ENCODE assay signal across 8 cellular contexts in the genomic region with DNA sequence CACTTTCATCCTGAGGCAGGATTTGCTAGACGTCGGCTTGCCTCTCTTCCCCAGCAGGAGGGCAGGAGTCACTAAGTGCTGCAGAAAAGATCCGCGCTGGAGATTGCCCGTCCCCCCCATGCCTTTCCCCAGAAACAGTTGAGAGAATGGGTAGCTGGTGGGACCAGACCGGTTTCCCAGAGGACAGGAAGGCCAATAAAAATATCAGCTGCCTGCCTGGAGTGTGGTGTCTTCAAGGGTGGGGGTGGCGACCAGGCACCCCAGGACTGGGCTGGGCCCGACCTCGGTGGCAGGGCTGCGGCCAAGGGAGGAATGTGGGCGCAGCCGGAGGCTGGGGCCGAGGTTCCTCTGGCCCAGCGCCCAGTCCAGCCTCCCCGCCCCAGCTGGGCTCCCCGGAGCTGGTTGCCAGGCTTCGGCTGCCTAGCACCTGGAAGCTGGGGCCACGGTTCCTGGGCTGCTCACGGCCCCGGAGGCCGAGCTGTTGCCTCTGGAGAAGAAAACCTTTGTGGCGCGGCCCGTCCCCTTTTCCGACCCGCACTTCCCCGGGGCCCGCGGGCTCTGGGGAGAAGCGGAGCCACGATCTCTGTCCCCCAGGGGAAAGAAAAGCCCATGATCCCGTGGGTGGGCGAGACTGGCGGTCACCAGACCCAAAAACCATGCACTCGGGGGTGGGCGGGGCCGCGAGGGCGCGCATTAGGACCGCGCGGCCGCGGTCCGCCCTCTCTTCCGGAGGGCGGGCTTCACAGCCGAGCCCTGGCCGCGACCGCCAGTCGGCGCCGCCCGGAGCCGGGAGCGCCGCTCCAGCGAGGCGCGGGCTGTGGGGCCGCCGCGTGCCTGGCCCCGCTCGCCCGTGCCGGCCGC. TPM values are rescaled to one million over a fixed set of nuclear protein-coding genes. Genes with fewer than 3 reads are reported as not detected.
A peak's percentile ranks its signal among the peaks of the same experiment; 100 is the strongest.
DNase-seq lines count a peak whose midpoint lies in the region; ATAC-seq, FAIRE-seq and TF ChIP-seq lines count a peak whose summit lies in the region.

A gene with protein sequence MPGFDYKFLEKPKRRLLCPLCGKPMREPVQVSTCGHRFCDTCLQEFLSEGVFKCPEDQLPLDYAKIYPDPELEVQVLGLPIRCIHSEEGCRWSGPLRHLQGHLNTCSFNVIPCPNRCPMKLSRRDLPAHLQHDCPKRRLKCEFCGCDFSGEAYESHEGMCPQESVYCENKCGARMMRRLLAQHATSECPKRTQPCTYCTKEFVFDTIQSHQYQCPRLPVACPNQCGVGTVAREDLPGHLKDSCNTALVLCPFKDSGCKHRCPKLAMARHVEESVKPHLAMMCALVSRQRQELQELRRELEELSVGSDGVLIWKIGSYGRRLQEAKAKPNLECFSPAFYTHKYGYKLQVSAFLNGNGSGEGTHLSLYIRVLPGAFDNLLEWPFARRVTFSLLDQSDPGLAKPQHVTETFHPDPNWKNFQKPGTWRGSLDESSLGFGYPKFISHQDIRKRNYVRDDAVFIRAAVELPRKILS (plus strand): TSS at position 769 of the 861 bp plus-strand sequence. CDS start 102 bp downstream, outside the sequence.

- RAD21 ChIA-PET in GM12878 (lab: Charles Lee; ENCODE audit: unreplicated experiment), result interaction anchor here (1.0 to 17.4 kb wide), 2 partner anchors 17 to 24 kb away, joined by 4 to 375 read pairs; partner anchors contain the start of genes NEK8, RPL23A and TLCD1

- SMC1A ChIA-PET in GM12878 (lab: Charles Lee; ENCODE audit: uncharacterized antibody, unreplicated experiment), result interaction anchor here (1.5 to 17.8 kb wide), 3 partner anchors 15 to 24 kb away, joined by 4 to 326 read pairs (median 5); partner anchors contain the start of genes NEK8, RPL23A and TLCD1

- peak; percentile 17 to 53; a peak in 1 of 4 replicates for TF ChIP-seq EP300 in GM12878 (IDR thresholded peaks at IDR 0.05; ENCODE audit: borderline replicate concordance in 1 of 2, control insufficient read depth in 1 of 2, low read depth in 2 of 2, low read length in 2 of 2)

- peak within 1 kb of the TSS; percentile 96 for H3K27ac ChIP-seq in GM12878 (ENCODE audit: control insufficient read depth, insufficient read depth)

- CTCF ChIA-PET in GM12878 (lab: Yijun Ruan, JAX), result interaction anchor here (0.7 to 7.4 kb wide), 3 partner anchors 13 to 20 kb away, joined by 3 to 95 read pairs (median 4); partner anchors contain the start of genes NEK8 and TLCD1

- 2% methylated on average over 64 of the region's 70 CpGs for WGBS in GM12878 (ENCODE audit: insufficient coverage, insufficient replicate concordance, low lambda C conversion rate, missing lambda C conversion rate)

- H3K79me2 ChIP-seq in GM12878 (ENCODE audit: control insufficient read depth, insufficient read depth, low read length), result peaks cover 73% of the 10 kb centered on the region

- peak within 1 kb of the TSS; percentile 85 for H3K4me2 ChIP-seq in GM12878 (ENCODE audit: control insufficient read depth, insufficient read depth)

- H3K27me3 ChIP-seq in GM12878 (replicated peaks in 1 of 2; ENCODE audit: control insufficient read depth in 2 of 2, insufficient read depth in 2 of 2, low read length in 1 of 2), result no peaks in the 10 kb centered on the region

- no peak for FAIRE-seq in GM12878 (lab: Jason Lieb, UNC)

- TF ChIP-seq POLR2A in GM15510 (IDR thresholded peaks at IDR 0.05; ENCODE audit: borderline replicate concordance, extremely low read depth, insufficient read length) (peak; percentile 99), GM12878 (IDR thresholded peaks at IDR 0.05; ENCODE audit: low read depth, low read length) (peak; percentile 97)

- H3K9ac ChIP-seq in GM12878 (ENCODE audit: control insufficient read depth, insufficient read depth, low read length), result peak within 1 kb of the TSS; percentile 98

- ATAC-seq in HG02884 (IDR thresholded peaks at IDR 0.05; ENCODE audit: unreplicated experiment), result peak; percentile 49
- ATAC-seq in GM12878, result peak; percentile 69
- ATAC-seq in GM18858 (IDR thresholded peaks at IDR 0.05; ENCODE audit: unreplicated experiment), result no peak

- H2AFZ ChIP-seq in GM12878 (ENCODE audit: control insufficient read depth, low read depth, low read length), result no peak within 1 kb of the TSS; the same call in 1 of the 2 replicates

- TF ChIP-seq RAD21 in GM12878 (IDR thresholded peaks at IDR 0.05; ENCODE audit: insufficient read depth, low read depth, low read length), result no peak

- peaks cover 2% of the 10 kb centered on the region; the same call in 2 of the 3 replicates for H3K9me3 ChIP-seq in GM12878 (replicated peaks; ENCODE audit: control insufficient read depth, insufficient read depth, low read length)

- in situ Hi-C loops in GM12878 (cut with MboI), result loop anchor here (25.0 kb wide), 1 partner anchor 1281 kb away; the partner anchor contains the start of gene KSR1

- peak within 1 kb of the TSS; percentile 92 for H3K4me3 ChIP-seq in GM12878
- H3K4me3 ChIP-seq in retinal pigment epithelial cell (ENCODE audit: low read length), result peak within 1 kb of the TSS; percentile 94

- peaks cover 16 to 26% of the 10 kb centered on the region in 2 experiments for H3K36me3 ChIP-seq in GM12878 (ENCODE audit: control insufficient read depth in 2 of 2, insufficient read depth in 2 of 2, low read length in 1 of 2)

- peaks cover 72% of the 10 kb centered on the region for H3K4me1 ChIP-seq in GM12878 (ENCODE audit: control insufficient read depth, insufficient read depth, low read length)

- intact Hi-C loops in GM12878 (cut with micrococcal nuclease; ENCODE audit: unreplicated experiment), result no loop called here

- POLR2A ChIA-PET in GM12878 (lab: Charles Lee), result interaction anchor here (0.6 to 15.2 kb wide), 9 partner anchors 16 to 529 kb away, joined by 3 to 485 read pairs (median 3); partner anchors contain the start of genes DHRS13, NEK8, PHF12 and PROCA1

- BruUV-seq in GM12878 (replicated peaks; lab: Mats Ljungman, UMichigan), result TSS peak; percentile 96

- DNase-seq in NCI-H1694 treated with DMSO at 0.1 percent for 48 hours (lab: John Stamatoyannopoulos, UW) (peak; percentile 61), T1000 (lab: John Stamatoyannopoulos, UW) (peak; percentile 82), GM12878 (ENCODE audit: low read depth, low spot score) (no peak), hypothalamus (lab: John Stamatoyannopoulos, UW) (peak in 49 of 51 donors; percentile 24 to 87 (median 71)), retinal pigment epithelial cell (ENCODE audit: low read depth) (peak; percentile 69)

- peaks cover 16% of the 10 kb centered on the region for H4K20me1 ChIP-seq in GM12878 (ENCODE audit: control insufficient read depth, insufficient read depth)

- peak in 1 of 3 experiments; percentile 26; a peak in 1 of 6 replicates for TF ChIP-seq CTCF in GM12878 (IDR thresholded peaks at IDR 0.05 in 2 of 3, conservative IDR thresholded peaks at IDR 0.05 in 1 of 3; ENCODE audit: control insufficient read depth in 2 of 3, extremely low read depth in 1 of 3, insufficient read depth in 1 of 3, low read depth in 3 of 3, low read length in 3 of 3)
- peak; percentile 20 for TF ChIP-seq CTCF in retinal pigment epithelial cell (conservative IDR thresholded peaks at IDR 0.05; ENCODE audit: low read depth, low read length)

TF ChIP-seq in GM12878, 131 proteins besides CTCF, POLR2A, EP300 and RAD21 (continues in another document):
- TF ChIP-seq ZSCAN29 (IDR thresholded peaks at IDR 0.05) (peak; percentile 74; the same call in 1 of the 2 replicates), ZBED1 (IDR thresholded peaks at IDR 0.05; ENCODE audit: borderline replicate concordance) (peak; percentile 11; the same call in 1 of the 2 replicates)
- TF ChIP-seq, protein P1, sequence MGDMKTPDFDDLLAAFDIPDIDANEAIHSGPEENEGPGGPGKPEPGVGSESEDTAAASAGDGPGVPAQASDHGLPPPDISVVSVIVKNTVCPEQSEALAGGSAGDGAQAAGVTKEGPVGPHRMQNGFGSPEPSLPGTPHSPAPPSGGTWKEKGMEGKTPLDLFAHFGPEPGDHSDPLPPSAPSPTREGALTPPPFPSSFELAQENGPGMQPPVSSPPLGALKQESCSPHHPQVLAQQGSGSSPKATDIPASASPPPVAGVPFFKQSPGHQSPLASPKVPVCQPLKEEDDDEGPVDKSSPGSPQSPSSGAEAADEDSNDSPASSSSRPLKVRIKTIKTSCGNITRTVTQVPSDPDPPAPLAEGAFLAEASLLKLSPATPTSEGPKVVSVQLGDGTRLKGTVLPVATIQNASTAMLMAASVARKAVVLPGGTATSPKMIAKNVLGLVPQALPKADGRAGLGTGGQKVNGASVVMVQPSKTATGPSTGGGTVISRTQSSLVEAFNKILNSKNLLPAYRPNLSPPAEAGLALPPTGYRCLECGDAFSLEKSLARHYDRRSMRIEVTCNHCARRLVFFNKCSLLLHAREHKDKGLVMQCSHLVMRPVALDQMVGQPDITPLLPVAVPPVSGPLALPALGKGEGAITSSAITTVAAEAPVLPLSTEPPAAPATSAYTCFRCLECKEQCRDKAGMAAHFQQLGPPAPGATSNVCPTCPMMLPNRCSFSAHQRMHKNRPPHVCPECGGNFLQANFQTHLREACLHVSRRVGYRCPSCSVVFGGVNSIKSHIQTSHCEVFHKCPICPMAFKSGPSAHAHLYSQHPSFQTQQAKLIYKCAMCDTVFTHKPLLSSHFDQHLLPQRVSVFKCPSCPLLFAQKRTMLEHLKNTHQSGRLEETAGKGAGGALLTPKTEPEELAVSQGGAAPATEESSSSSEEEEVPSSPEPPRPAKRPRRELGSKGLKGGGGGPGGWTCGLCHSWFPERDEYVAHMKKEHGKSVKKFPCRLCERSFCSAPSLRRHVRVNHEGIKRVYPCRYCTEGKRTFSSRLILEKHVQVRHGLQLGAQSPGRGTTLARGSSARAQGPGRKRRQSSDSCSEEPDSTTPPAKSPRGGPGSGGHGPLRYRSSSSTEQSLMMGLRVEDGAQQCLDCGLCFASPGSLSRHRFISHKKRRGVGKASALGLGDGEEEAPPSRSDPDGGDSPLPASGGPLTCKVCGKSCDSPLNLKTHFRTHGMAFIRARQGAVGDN (IDR thresholded peaks at IDR 0.05), result no peak; the same call in 1 of the 2 replicates

RNA-seq across cellular contexts. Expression of the gene that starts here (rescaled TPM):
- 116 and 127 TPM in 2 replicates for total RNA-seq in GM12878 (2013; cell fraction: nucleolus; rRNA removed)
- total RNA-seq in GM12878 (2014; rRNA removed) (134 and 151 TPM in 2 replicates), GM12878 (2014; rRNA removed; fragmentation: Illumina TruSeq; extraction: Trizol) (56.3 and 61.7 TPM in 2 replicates), GM12878 (2021) (171 and 197 TPM in 2 replicates)
- 40.9 TPM for polyA plus RNA-seq in GM12878 (2011; ENCODE audit: low read depth)
- polyA plus RNA-seq in GM12878 (2011; rRNA removed) (28.0 and 71.2 TPM in 2 replicates), GM12878 (2014; fragmentation: Illumina TruSeq; extraction: Trizol) (30.6 and 73.8 TPM in 2 replicates), GM12878 (2014; fragmentation: Nextera tagmentation; extraction: Ambion mirVana) (1 to 10 TPM; 3.7 to 8.2 TPM), GM12878 (2014; rRNA removed) (152 and 164 TPM in 2 replicates), GM12878 (2016; fragmentation: Nextera tagmentation; extraction: Ambion mirVana) (10 to 100 TPM; 46.2 to 56.6 TPM)
- 108 and 124 TPM in 2 replicates for polyA plus RNA-seq in GM12878 (2011; cell fraction: cytosol; rRNA removed)
- 437 and 490 TPM in 2 replicates for polyA plus RNA-seq in GM12878 (2011; cell fraction: nucleus; rRNA removed)
- polyA plus RNA-seq in GM12878 (2012), result 86.4 and 93.9 TPM in 2 replicates
- polyA minus RNA-seq in GM12878 (2011; rRNA and poly(A)+ RNA removed), result 70.6 and 117 TPM in 2 replicates
- polyA minus RNA-seq in GM12878 (2011; cell fraction: cytosol; rRNA and poly(A)+ RNA removed), result 66.7 and 75.6 TPM in 2 replicates
- 163 and 248 TPM in 2 replicates for polyA minus RNA-seq in GM12878 (2011; cell fraction: nucleus; rRNA and poly(A)+ RNA removed)
